Comparison of ENCODE assay signal across 1 cellular context in the genomic region with DNA sequence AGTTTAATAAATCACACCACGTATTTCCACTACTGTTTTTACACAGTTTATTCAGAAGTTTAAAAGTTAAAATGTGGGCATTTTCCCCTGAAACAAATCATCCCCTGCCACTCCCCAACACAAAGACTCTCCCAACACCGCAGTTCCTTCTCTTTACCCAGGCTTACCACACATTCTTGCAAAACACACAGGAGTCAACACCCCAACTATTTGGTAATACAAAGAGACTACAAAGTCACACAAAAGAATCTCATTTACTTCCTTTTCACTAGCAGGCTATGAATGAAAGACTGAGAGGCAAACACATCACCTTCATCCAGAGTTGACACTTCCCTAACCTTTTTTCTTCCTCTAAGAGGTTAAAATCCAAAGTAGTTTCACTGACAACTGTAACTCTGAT.
TF ChIP-seq lines count a peak whose summit lies in the region.

No MANE protein-coding gene starts in this region.

TF ChIP-seq in GM23338, 12 proteins besides CTCF, POLR2A, EP300 and RAD21 (continued from another document):
- TF ChIP-seq, protein P1, sequence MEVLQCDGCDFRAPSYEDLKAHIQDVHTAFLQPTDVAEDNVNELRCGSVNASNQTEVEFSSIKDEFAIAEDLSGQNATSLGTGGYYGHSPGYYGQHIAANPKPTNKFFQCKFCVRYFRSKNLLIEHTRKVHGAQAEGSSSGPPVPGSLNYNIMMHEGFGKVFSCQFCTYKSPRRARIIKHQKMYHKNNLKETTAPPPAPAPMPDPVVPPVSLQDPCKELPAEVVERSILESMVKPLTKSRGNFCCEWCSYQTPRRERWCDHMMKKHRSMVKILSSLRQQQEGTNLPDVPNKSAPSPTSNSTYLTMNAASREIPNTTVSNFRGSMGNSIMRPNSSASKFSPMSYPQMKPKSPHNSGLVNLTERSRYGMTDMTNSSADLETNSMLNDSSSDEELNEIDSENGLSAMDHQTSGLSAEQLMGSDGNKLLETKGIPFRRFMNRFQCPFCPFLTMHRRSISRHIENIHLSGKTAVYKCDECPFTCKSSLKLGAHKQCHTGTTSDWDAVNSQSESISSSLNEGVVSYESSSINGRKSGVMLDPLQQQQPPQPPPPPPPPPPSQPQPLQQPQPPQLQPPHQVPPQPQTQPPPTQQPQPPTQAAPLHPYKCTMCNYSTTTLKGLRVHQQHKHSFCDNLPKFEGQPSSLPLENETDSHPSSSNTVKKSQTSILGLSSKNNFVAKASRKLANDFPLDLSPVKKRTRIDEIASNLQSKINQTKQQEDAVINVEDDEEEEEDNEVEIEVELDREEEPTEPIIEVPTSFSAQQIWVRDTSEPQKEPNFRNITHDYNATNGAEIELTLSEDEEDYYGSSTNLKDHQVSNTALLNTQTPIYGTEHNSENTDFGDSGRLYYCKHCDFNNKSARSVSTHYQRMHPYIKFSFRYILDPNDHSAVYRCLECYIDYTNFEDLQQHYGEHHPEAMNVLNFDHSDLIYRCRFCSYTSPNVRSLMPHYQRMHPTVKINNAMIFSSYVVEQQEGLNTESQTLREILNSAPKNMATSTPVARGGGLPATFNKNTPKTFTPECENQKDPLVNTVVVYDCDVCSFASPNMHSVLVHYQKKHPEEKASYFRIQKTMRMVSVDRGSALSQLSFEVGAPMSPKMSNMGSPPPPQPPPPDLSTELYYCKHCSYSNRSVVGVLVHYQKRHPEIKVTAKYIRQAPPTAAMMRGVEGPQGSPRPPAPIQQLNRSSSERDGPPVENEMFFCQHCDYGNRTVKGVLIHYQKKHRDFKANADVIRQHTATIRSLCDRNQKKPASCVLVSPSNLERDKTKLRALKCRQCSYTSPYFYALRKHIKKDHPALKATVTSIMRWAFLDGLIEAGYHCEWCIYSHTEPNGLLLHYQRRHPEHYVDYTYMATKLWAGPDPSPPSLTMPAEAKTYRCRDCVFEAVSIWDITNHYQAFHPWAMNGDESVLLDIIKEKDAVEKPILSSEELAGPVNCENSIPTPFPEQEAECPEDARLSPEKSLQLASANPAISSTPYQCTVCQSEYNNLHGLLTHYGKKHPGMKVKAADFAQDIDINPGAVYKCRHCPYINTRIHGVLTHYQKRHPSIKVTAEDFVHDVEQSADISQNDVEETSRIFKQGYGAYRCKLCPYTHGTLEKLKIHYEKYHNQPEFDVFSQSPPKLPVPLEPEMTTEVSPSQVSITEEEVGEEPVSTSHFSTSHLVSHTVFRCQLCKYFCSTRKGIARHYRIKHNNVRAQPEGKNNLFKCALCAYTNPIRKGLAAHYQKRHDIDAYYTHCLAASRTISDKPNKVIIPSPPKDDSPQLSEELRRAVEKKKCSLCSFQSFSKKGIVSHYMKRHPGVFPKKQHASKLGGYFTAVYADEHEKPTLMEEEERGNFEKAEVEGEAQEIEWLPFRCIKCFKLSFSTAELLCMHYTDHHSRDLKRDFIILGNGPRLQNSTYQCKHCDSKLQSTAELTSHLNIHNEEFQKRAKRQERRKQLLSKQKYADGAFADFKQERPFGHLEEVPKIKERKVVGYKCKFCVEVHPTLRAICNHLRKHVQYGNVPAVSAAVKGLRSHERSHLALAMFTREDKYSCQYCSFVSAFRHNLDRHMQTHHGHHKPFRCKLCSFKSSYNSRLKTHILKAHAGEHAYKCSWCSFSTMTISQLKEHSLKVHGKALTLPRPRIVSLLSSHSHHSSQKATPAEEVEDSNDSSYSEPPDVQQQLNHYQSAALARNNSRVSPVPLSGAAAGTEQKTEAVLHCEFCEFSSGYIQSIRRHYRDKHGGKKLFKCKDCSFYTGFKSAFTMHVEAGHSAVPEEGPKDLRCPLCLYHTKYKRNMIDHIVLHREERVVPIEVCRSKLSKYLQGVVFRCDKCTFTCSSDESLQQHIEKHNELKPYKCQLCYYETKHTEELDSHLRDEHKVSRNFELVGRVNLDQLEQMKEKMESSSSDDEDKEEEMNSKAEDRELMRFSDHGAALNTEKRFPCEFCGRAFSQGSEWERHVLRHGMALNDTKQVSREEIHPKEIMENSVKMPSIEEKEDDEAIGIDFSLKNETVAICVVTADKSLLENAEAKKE (CRISPR knock-in tag; IDR thresholded peaks at IDR 0.05), result no peak
- TF ChIP-seq CREB1 (CRISPR knock-in tag; IDR thresholded peaks at IDR 0.05; ENCODE audit: low read depth) (no peak), EZH2phosphoT487 (IDR thresholded peaks at IDR 0.05; ENCODE audit: unreplicated experiment) (no peak)
